13 cellular contexts compared by ENCODE assay signal in the genomic region with DNA sequence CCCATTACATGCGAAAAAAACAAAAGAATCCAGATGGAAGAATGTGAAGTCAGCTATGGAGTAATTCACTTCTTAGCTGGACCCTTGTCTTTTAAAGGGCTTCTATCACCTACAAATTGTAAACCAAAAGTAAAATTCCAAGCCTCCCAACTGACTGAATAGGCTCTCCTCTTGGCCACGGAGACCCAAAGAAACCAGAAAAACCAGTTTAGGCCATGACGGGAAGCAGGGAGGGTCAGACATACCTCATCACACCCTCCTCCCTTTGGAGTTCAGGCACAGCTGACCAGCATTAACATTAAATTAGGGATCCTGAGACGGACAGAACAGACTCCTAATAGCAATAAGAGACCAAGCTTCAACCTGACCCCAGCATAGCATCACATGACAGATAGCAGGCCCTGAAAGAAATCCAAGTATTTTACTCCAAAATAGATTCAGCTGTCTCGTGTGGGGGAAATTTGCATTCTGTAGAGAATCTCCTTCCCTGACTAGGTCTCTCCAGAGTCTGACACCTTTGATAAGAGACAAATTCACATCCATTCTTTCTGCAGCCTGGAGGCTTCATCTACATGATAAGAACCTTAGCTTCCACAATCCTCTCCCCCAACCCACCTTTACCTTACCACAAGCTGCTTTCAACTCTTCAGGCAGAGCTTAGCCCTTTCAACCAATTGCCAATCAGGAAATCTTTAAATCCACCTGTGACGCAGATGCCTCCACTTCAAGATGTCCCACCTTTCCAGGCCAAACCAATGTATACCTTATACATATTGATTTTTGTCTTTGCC.
DNase-seq lines count a peak whose midpoint lies in the region; ATAC-seq and TF ChIP-seq lines count a peak whose summit lies in the region.
"Had no signal": no experiment of that assay in that cellular context is flagged by ENCODE, and none has a peak within 500 bp of the region (broad histone marks: within the 10 kb centered on the region; RNA-seq: fewer than 3 reads in every experiment).

No MANE protein-coding gene starts in this region.

- DNase-seq in H9 = peak; percentile 88
- peak; percentile 88 for DNase-seq in NCI-H526 treated with DMSO at 0.1 percent for 48 hours (lab: John Stamatoyannopoulos, UW)
- peak; percentile 57 for DNase-seq in hepatocyte (ENCODE audit: low spot score)
- peak; percentile 86 for DNase-seq in prostate gland (ENCODE audit: low spot score)
- DNase-seq in Karpas-422 = no peak
- no peak for DNase-seq in AML-193 (lab: John Stamatoyannopoulos, UW)
- DNase-seq in Kasumi-1 (lab: John Stamatoyannopoulos, UW) = no peak
- DNase-seq: activated CD8-positive, alpha-beta T cell treated with anti-CD3 and anti-CD28 coated beads for 36 hours; CD4-positive, alpha-beta memory T cell; NCI-H524; SW 1271 had no signal

- intact Hi-C loops in prostate gland (cut with DNase I) = no loop called here

- H3K4me2 ChIP-seq in H9 (ENCODE audit: insufficient read depth, insufficient read length, low read length) = peak overlapping the region; percentile 17
- H3K4me2 ChIP-seq in hepatocyte = peak overlapping the region; percentile 23
- H3K4me2 ChIP-seq in Karpas-422 (ENCODE audit: low read depth, low read length, poor library complexity, severe bottlenecking) = no peak overlapping the region

- no peak for ATAC-seq in HG03025 (IDR thresholded peaks at IDR 0.05; ENCODE audit: low FRiP score, unreplicated experiment)
- ATAC-seq: activated CD8-positive, alpha-beta T cell treated with anti-CD3 and anti-CD28 coated beads for 36 hours had no signal

- H3K23me2 ChIP-seq in H9 (ENCODE audit: insufficient read length, low read depth, low read length, poor library complexity, severe bottlenecking) = no peaks in the 10 kb centered on the region

- peaks cover 70 to 79% of the 10 kb centered on the region in 2 experiments for H3K4me1 Mint-ChIP-seq in H9

- H2BK5ac ChIP-seq in H9 (ENCODE audit: insufficient read length, low read length) = no peak overlapping the region

- no peaks in the 10 kb centered on the region for H3K79me1 ChIP-seq in H9 (ENCODE audit: insufficient read depth, low read depth, low read length, poor library complexity, severe bottlenecking)

- peaks cover 0 to 12% (median 3%) of the 10 kb centered on the region in 3 experiments; a peak in 5 of 7 replicates for H3K36me3 Mint-ChIP-seq in H9 (ENCODE audit: insufficient read depth in 1 of 3, low read depth in 3 of 3)

- H2BK12ac ChIP-seq in H9 (ENCODE audit: insufficient read length, low read depth, low read length) = no peak overlapping the region

- no peak overlapping the region for H2BK20ac ChIP-seq in H9 (ENCODE audit: low read depth, low read length, poor library complexity, severe bottlenecking)

- H3K9me3 Mint-ChIP-seq in H9 = peaks cover 6% of the 10 kb centered on the region in 2 experiments
- H3K9me3 Mint-ChIP-seq: activated CD8-positive, alpha-beta T cell treated with anti-CD3 and anti-CD28 coated beads for 36 hours had no signal

- no peaks in the 10 kb centered on the region for H3K36me3 ChIP-seq in hepatocyte (replicated peaks; ENCODE audit: insufficient read depth, low read depth)
- H3K36me3 ChIP-seq in prostate gland = no peaks in the 10 kb centered on the region
- H3K36me3 ChIP-seq in Karpas-422 (ENCODE audit: insufficient read depth, low read length) = no peaks in the 10 kb centered on the region
- H3K36me3 ChIP-seq: adrenal gland had no signal

- TF ChIP-seq POLR2A in prostate gland (IDR thresholded peaks at IDR 0.05) = no peak

- H2BK120ac ChIP-seq in H9 (ENCODE audit: low read depth, low read length, poor library complexity, severe bottlenecking) = no peak overlapping the region

- H3K79me2 ChIP-seq in H9 (ENCODE audit: insufficient read depth, low read length) (no peaks in the 10 kb centered on the region), hepatocyte (no peaks in the 10 kb centered on the region), Karpas-422 (ENCODE audit: low read length) (no peaks in the 10 kb centered on the region)

- H2AK5ac ChIP-seq in H9 (ENCODE audit: insufficient read length, low read length) = no peak overlapping the region

- H3K9me3 ChIP-seq in H9 (ENCODE audit: control insufficient read depth, low read depth, low read length) (no peaks in the 10 kb centered on the region), hepatocyte (ENCODE audit: low read depth) (no peaks in the 10 kb centered on the region), prostate gland (no peaks in the 10 kb centered on the region), Karpas-422 (ENCODE audit: low read length) (no peaks in the 10 kb centered on the region)
- H3K9me3 ChIP-seq: adrenal gland had no signal

- no peak overlapping the region for H3K56ac ChIP-seq in H9 (ENCODE audit: insufficient read length, low read depth, low read length)

- no peak overlapping the region for H3K4ac ChIP-seq in H9 (ENCODE audit: low read depth, low read length)

- H3K4me3 Mint-ChIP-seq in H9 = peak overlapping the region; percentile 26 to 51
- H3K4me3 Mint-ChIP-seq: activated CD8-positive, alpha-beta T cell treated with anti-CD3 and anti-CD28 coated beads for 36 hours; CD4-positive, alpha-beta memory T cell had no signal

- H2BK15ac ChIP-seq in H9 (ENCODE audit: low read depth, low read length) = no peak overlapping the region

- H3K9ac ChIP-seq in H9 (ENCODE audit: extremely low read depth, insufficient read length, low read length) (no peak overlapping the region), Karpas-422 (ENCODE audit: low read length) (no peak overlapping the region)

- no peak overlapping the region for H3K18ac ChIP-seq in H9 (ENCODE audit: insufficient read length, low read depth, low read length)

- H3K27ac Mint-ChIP-seq in H9 = peak overlapping the region; percentile 96 to 99 (median 98)
- H3K27ac Mint-ChIP-seq: activated CD8-positive, alpha-beta T cell treated with anti-CD3 and anti-CD28 coated beads for 36 hours had no signal

- H4K91ac ChIP-seq in H9 (ENCODE audit: insufficient read length, low read depth, low read length) = no peak overlapping the region

- H2AFZ ChIP-seq in H9 (ENCODE audit: low read length) (no peak overlapping the region), hepatocyte (no peak overlapping the region), Karpas-422 (ENCODE audit: low read length) (no peak overlapping the region)

- no peak overlapping the region for H4K8ac ChIP-seq in H9 (replicated peaks; ENCODE audit: insufficient read length, low read depth, low read length)

- no peak overlapping the region for H3K23ac ChIP-seq in H9 (ENCODE audit: insufficient read length, low read depth, low read length)

- H3K27me3 ChIP-seq in H9 (ENCODE audit: insufficient read depth, low read length) (no peaks in the 10 kb centered on the region), hepatocyte (no peaks in the 10 kb centered on the region), prostate gland (replicated peaks; ENCODE audit: insufficient read depth) (no peaks in the 10 kb centered on the region), Karpas-422 (ENCODE audit: low read length) (no peaks in the 10 kb centered on the region)
- H3K27me3 ChIP-seq: adrenal gland had no signal

- H4K20me1 ChIP-seq in H9 (ENCODE audit: control insufficient read depth, insufficient read depth, insufficient read length) (no peaks in the 10 kb centered on the region), hepatocyte (ENCODE audit: insufficient read depth, poor library complexity, severe bottlenecking) (no peaks in the 10 kb centered on the region), Karpas-422 (ENCODE audit: insufficient read depth, low read depth, low read length) (no peaks in the 10 kb centered on the region)

- TF ChIP-seq CTCF in H9 (conservative IDR thresholded peaks at IDR 0.05) (no peak), hepatocyte (IDR thresholded peaks at IDR 0.05; ENCODE audit: poor library complexity) (no peak), prostate gland (IDR thresholded peaks at IDR 0.05) (no peak)

- no peak overlapping the region for H3T11ph ChIP-seq in H9 (ENCODE audit: low read length)

- WGBS in H9 (ENCODE audit: extremely low coverage, insufficient read length, low lambda C conversion rate) = no CpG with 5 or more reads among the region's 6 CpGs
- WGBS in hepatocyte (ENCODE audit: low lambda C conversion rate, missing lambda C conversion rate) = 58% methylated on average over 6 of the region's 6 CpGs
- 57% methylated on average over 6 of the region's 6 CpGs for WGBS in prostate gland

- no peaks in the 10 kb centered on the region for H3K9me2 ChIP-seq in hepatocyte (replicated peaks; ENCODE audit: insufficient read depth)
- H3K9me2 ChIP-seq in Karpas-422 (replicated peaks; ENCODE audit: insufficient read depth, low read length) = no peaks in the 10 kb centered on the region

- H3K4me1 ChIP-seq in H9 (ENCODE audit: insufficient read depth, low read length) = peaks cover 16% of the 10 kb centered on the region; the same call in 1 of the 2 replicates
- peaks cover 21% of the 10 kb centered on the region for H3K4me1 ChIP-seq in hepatocyte (ENCODE audit: insufficient read depth)
- H3K4me1 ChIP-seq in prostate gland (replicated peaks) = peaks cover 18% of the 10 kb centered on the region
- H3K4me1 ChIP-seq in Karpas-422 (ENCODE audit: low read length) = peaks cover 9% of the 10 kb centered on the region; the same call in 1 of the 2 replicates
- H3K4me1 ChIP-seq: adrenal gland had no signal

- no peak overlapping the region; the same call in 1 of the 2 replicates for H3K14ac ChIP-seq in H9 (ENCODE audit: insufficient read depth, low read length)

- no peak overlapping the region for H3K4me3 ChIP-seq in hepatocyte
- H3K4me3 ChIP-seq in prostate gland = no peak overlapping the region
- no peak overlapping the region for H3K4me3 ChIP-seq in Karpas-422 (ENCODE audit: low read length)
- H3K4me3 ChIP-seq: adrenal gland had no signal

- H4K5ac ChIP-seq in H9 (ENCODE audit: insufficient read length, low read depth, low read length) = no peak overlapping the region

- H3K27me3 Mint-ChIP-seq in H9 (ENCODE audit: low read depth) = no peaks in the 10 kb centered on the region
- H3K27me3 Mint-ChIP-seq: activated CD8-positive, alpha-beta T cell treated with anti-CD3 and anti-CD28 coated beads for 36 hours had no signal

- H3K27ac ChIP-seq in H9 (ENCODE audit: insufficient read length, low read depth, low read length) (peak overlapping the region; percentile 89), hepatocyte (peak overlapping the region; percentile 73), prostate gland (peak overlapping the region; percentile 71 to 75), Karpas-422 (ENCODE audit: low read length) (no peak overlapping the region)
- H3K27ac ChIP-seq: adrenal gland had no signal

Comparison
In these comparisons a context has a peak if more than half of its experiments do, and no peak if none do; other contexts are left out.
1. DNase-seq: peak in H9 (single experiment), NCI-H526 treated with DMSO at 0.1 percent for 48 hours (single experiment), hepatocyte (single experiment) and prostate gland (single experiment); none in Karpas-422 (single experiment), AML-193 (0 of 2) and Kasumi-1 (0 of 2).